8 cellular contexts compared by ENCODE assay signal in the genomic region with DNA sequence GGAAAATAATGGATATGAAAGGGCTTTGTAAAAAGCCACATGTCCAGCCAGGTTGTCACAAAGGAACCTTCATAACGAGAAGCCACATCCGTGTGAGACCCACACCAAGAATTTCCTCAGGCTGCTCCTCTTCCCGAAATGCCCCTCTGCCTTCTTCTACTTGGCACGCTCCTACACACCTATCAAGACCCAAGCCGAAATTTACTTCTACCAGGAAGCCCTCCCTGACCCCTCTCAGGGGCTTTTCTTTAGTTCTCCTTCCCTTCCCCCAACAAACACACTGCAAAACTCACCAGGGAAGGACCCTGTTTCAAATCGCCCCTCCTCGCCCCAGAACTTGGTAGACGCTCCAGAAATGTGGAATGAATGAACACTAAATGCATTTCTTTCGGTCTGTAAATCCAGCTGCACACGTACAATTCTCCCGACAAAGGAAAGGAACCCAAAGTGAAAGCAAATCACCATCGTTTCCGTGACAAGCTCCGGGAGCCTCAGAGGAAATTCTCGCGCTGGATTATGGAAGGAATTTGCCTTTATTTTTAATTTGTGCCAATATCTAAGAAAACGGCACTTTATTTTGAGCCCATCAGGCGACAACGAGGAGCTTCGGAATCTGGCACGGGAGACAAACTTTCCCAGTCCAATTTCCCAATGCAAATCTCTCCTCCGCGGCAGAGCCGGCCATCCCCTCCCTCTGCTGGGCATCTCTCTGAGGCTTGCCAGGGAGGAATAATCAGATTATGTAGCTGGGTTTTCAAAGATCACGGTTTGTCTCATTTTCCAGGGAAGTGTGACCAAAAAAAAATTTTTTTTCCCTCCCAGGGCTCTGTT. TPM values are rescaled to one million over a fixed set of nuclear protein-coding genes. Genes with fewer than 3 reads are reported as not detected.
DNase-seq lines count a peak whose midpoint lies in the region; ATAC-seq and TF ChIP-seq lines count a peak whose summit lies in the region.

No MANE protein-coding gene starts in this region.

- peaks cover 0 to 5% of the 10 kb centered on the region in 2 donors for H3K27me3 ChIP-seq in Peyer's patch
- peaks cover 2 to 99% (median 13%) of the 10 kb centered on the region in 4 donors for H3K27me3 ChIP-seq in esophagus squamous epithelium
- no peaks in the 10 kb centered on the region for H3K27me3 ChIP-seq in parathyroid adenoma (ENCODE audit: control insufficient read depth, insufficient read depth, low read length)

- peak; percentile 26 for DNase-seq in COR-L47 (lab: John Stamatoyannopoulos, UW)
- DNase-seq in Peyer's patch = no peak
- no peak for DNase-seq in esophagus squamous epithelium (lab: John Stamatoyannopoulos, UW)
- DNase-seq in NCI-H345 treated with DMSO at 0.1 percent for 48 hours (lab: John Stamatoyannopoulos, UW; ENCODE audit: unreplicated experiment) = no peak
- no peak for DNase-seq in NK-92 (lab: John Stamatoyannopoulos, UW; ENCODE audit: unreplicated experiment)

- H3K36me3 ChIP-seq in Peyer's patch (no peaks in the 10 kb centered on the region), esophagus squamous epithelium (no peaks in the 10 kb centered on the region), parathyroid adenoma (ENCODE audit: control insufficient read depth, insufficient read depth, low read length) (no peaks in the 10 kb centered on the region)

- H3K4me1 ChIP-seq in Peyer's patch (peaks cover 0 to 7% (median 0%) of the 10 kb centered on the region in 4 donors), esophagus squamous epithelium (peaks cover 4 to 27% (median 10%) of the 10 kb centered on the region in 3 donors), parathyroid adenoma (no peaks in the 10 kb centered on the region)

- no peak for TF ChIP-seq CTCF in Peyer's patch (IDR thresholded peaks at IDR 0.05)
- peak in 3 of 6 experiments; percentile 19 to 28 (median 26) for TF ChIP-seq CTCF in esophagus squamous epithelium (IDR thresholded peaks at IDR 0.05)
- TF ChIP-seq CTCF in parathyroid adenoma (IDR thresholded peaks at IDR 0.05) = no peak

- WGBS in esophagus squamous epithelium, 2 donors = 11 to 14% methylated on average over 19 to 25 of the region's 25 CpGs

- no peak overlapping the region for H2AFZ ChIP-seq in parathyroid adenoma

- TF ChIP-seq POLR2A in Peyer's patch (IDR thresholded peaks at IDR 0.05) = no peak
- no peak for TF ChIP-seq POLR2A in esophagus squamous epithelium (IDR thresholded peaks at IDR 0.05)

- intact Hi-C loops in esophagus squamous epithelium (cut with DNase I) = no loop called here

- no peaks in the 10 kb centered on the region for H3K9me3 ChIP-seq in Peyer's patch
- H3K9me3 ChIP-seq in esophagus squamous epithelium = no peaks in the 10 kb centered on the region
- no peaks in the 10 kb centered on the region for H3K9me3 ChIP-seq in parathyroid adenoma (ENCODE audit: control insufficient read depth, low read length)

- H3K79me2 ChIP-seq in parathyroid adenoma = no peaks in the 10 kb centered on the region

- peak overlapping the region; percentile 13 to 57 (median 34) for H3K4me3 ChIP-seq in Peyer's patch
- peak overlapping the region; percentile 17 to 69 (median 47) for H3K4me3 ChIP-seq in esophagus squamous epithelium
- peak overlapping the region; percentile 25 for H3K4me3 ChIP-seq in parathyroid adenoma (ENCODE audit: low read depth, low read length)

- H3K27ac ChIP-seq in Peyer's patch (peak overlapping the region in 2 of 4 donors; percentile 32 to 35), esophagus squamous epithelium (peak overlapping the region in 2 of 4 donors; percentile 21 to 61), parathyroid adenoma (no peak overlapping the region)

- peak overlapping the region; percentile 36 for H3K4me2 ChIP-seq in parathyroid adenoma (ENCODE audit: low read length)

- H3K9ac ChIP-seq in parathyroid adenoma = no peak overlapping the region

- ATAC-seq in HG02840 (IDR thresholded peaks at IDR 0.05; ENCODE audit: low FRiP score, unreplicated experiment) = no peak
- no peak for ATAC-seq in HG02970 (IDR thresholded peaks at IDR 0.05; ENCODE audit: low FRiP score, unreplicated experiment)

RNA-seq across cellular contexts. Expression of a gene that starts 13.2 kb away (rescaled TPM):
- 1 to 10 TPM; 1.1 to 3.3 (median 1.4) TPM for total RNA-seq in Peyer's patch
- total RNA-seq in esophagus squamous epithelium = 1 to 10 TPM in 1 of 4 donors, under 1 TPM in 3; 0.08 to 1.3 (median 0.31) TPM
